ENCODE assay signal across 1 cellular context in genomic region chr17:29563816-29564215, GRCh38.
A peak's percentile ranks its signal among the peaks of the same experiment; 100 is the strongest.
TF ChIP-seq lines count a peak whose summit lies in the region.

No MANE protein-coding gene starts in this region.

TF ChIP-seq in GM12878, 131 proteins besides CTCF, POLR2A, EP300 and RAD21:
- TF ChIP-seq, protein P1, sequence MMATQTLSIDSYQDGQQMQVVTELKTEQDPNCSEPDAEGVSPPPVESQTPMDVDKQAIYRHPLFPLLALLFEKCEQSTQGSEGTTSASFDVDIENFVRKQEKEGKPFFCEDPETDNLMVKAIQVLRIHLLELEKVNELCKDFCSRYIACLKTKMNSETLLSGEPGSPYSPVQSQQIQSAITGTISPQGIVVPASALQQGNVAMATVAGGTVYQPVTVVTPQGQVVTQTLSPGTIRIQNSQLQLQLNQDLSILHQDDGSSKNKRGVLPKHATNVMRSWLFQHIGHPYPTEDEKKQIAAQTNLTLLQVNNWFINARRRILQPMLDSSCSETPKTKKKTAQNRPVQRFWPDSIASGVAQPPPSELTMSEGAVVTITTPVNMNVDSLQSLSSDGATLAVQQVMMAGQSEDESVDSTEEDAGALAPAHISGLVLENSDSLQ (IDR thresholded peaks at IDR 0.05): peak; percentile 60
- TF ChIP-seq ZNF274 (IDR thresholded peaks at IDR 0.05; ENCODE audit: insufficient read depth, insufficient read length) (no peak), RUNX3 (IDR thresholded peaks at IDR 0.05; ENCODE audit: low read length) (no peak)
- TF ChIP-seq, protein P2, sequence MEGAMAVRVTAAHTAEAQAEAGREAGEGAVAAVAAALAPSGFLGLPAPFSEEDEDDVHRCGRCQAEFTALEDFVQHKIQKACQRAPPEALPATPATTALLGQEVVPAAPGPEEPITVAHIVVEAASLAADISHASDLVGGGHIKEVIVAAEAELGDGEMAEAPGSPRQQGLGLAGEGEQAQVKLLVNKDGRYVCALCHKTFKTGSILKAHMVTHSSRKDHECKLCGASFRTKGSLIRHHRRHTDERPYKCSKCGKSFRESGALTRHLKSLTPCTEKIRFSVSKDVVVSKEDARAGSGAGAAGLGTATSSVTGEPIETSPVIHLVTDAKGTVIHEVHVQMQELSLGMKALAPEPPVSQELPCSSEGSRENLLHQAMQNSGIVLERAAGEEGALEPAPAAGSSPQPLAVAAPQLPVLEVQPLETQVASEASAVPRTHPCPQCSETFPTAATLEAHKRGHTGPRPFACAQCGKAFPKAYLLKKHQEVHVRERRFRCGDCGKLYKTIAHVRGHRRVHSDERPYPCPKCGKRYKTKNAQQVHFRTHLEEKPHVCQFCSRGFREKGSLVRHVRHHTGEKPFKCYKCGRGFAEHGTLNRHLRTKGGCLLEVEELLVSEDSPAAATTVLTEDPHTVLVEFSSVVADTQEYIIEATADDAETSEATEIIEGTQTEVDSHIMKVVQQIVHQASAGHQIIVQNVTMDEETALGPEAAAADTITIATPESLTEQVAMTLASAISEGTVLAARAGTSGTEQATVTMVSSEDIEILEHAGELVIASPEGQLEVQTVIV (IDR thresholded peaks at IDR 0.05; ENCODE audit: borderline replicate concordance, partially characterized antibody): no peak
TF ChIP-seq in GM12878: peak in this region for 1.
